3 cellular contexts compared by ENCODE assay signal in the genomic region with DNA sequence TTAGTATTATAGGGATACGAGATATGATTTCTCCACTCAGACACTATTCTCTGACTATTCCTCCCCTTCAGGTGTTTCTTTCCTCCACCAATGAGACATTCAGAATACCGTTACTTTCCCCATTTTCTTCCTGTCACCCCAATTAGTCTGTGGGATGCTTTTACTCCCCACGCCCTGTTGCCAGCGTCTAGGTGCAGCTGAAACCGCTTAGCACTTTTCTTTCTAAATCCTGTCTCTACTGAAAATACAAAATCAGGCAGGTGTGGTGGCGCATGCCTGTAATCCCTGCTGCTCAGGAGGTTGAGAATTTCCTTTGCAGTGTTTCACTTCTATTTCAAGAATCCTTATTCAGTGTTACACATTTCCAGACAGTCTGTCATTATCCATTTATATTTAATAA.
"Had no signal": no experiment of that assay in that cellular context is flagged by ENCODE, and none has a peak within 500 bp of the region (broad histone marks: within the 10 kb centered on the region; RNA-seq: fewer than 3 reads in every experiment).

No MANE protein-coding gene starts in this region.

- DNase-seq: GDM1, GF-D8 had no signal

- H3K4me3 ChIP-seq: GM12878 had no signal
